ENCODE assay signal across 16 cellular contexts in genomic region chr6:8879334-8879733, GRCh38.
"Had no signal": no experiment of that assay in that cellular context is flagged by ENCODE, and none has a peak within 500 bp of the region (broad histone marks: within the 10 kb centered on the region; RNA-seq: fewer than 3 reads in every experiment).

No MANE protein-coding gene starts in this region.

- H3K9me3 Mint-ChIP-seq: activated CD4-positive, alpha-beta T cell treated with anti-CD3 and anti-CD28 coated beads, Interleukin-2, amount 10 ng/mL, durations not matched to agents 24 days and 14 days; activated naive CD4-positive, alpha-beta T cell treated with anti-CD3 and anti-CD28 coated beads, Interleukin-2, amount 10 ng/mL, durations not matched to agents 7 days and 5 days; mesothelial cell of epicardium had no signal

- H3K27ac ChIP-seq: left lung, neural progenitor cell, sigmoid colon had no signal

- H2AFZ ChIP-seq: neural progenitor cell had no signal

- H3K36me3 ChIP-seq: left lung, neural progenitor cell, sigmoid colon had no signal

- H3K4me1 ChIP-seq: left lung, neural progenitor cell, sigmoid colon had no signal

- ATAC-seq: left lung; naive thymus-derived CD8-positive, alpha-beta T cell; stimulated activated naive CD8-positive, alpha-beta T cell treated with anti-CD3 and anti-CD28 coated beads, Interleukin-15, Interleukin-2, amounts not matched to agents 100 U/mL and 50 U/mL, for 24 hours; T-helper 17 cell had no signal

- H3K9ac ChIP-seq: neural progenitor cell had no signal

- H3K4me2 ChIP-seq: neural progenitor cell, smooth muscle cell had no signal

- H3K9me3 ChIP-seq: left lung, sigmoid colon had no signal

- H3K27me3 ChIP-seq: left lung, neural progenitor cell, sigmoid colon had no signal

- H3K4me3 Mint-ChIP-seq: activated CD4-positive, alpha-beta memory T cell treated with anti-CD3 and anti-CD28 coated beads, Interleukin-2, amount 10 ng/mL, durations not matched to agents 7 days and 5 days; activated CD4-positive, alpha-beta T cell treated with anti-CD3 and anti-CD28 coated beads, Interleukin-2, amount 10 ng/mL, durations not matched to agents 24 days and 14 days; activated naive CD4-positive, alpha-beta T cell treated with anti-CD3 and anti-CD28 coated beads, Interleukin-2, amount 10 ng/mL, durations not matched to agents 7 days and 5 days; mesothelial cell of epicardium; naive thymus-derived CD8-positive, alpha-beta T cell; neural progenitor cell; T-helper 17 cell had no signal

- H3K27ac Mint-ChIP-seq: activated CD4-positive, alpha-beta memory T cell treated with anti-CD3 and anti-CD28 coated beads, Interleukin-2, amount 10 ng/mL, durations not matched to agents 7 days and 5 days; activated CD4-positive, alpha-beta T cell treated with anti-CD3 and anti-CD28 coated beads, Interleukin-2, amount 10 ng/mL, durations not matched to agents 24 days and 14 days; activated naive CD4-positive, alpha-beta T cell treated with anti-CD3 and anti-CD28 coated beads, Interleukin-2, amount 10 ng/mL, durations not matched to agents 7 days and 5 days; mesothelial cell of epicardium; naive thymus-derived CD8-positive, alpha-beta T cell; neural progenitor cell; T-helper 17 cell had no signal

- H3K36me3 Mint-ChIP-seq: activated naive CD4-positive, alpha-beta T cell treated with anti-CD3 and anti-CD28 coated beads, Interleukin-2, amount 10 ng/mL, durations not matched to agents 7 days and 5 days; mesothelial cell of epicardium; naive thymus-derived CD8-positive, alpha-beta T cell had no signal

- DNase-seq: activated CD4-positive, alpha-beta memory T cell treated with anti-CD3 and anti-CD28 coated beads, Interleukin-2, amount 10 ng/mL, durations not matched to agents 7 days and 5 days; activated CD4-positive, alpha-beta T cell treated with anti-CD3 and anti-CD28 coated beads, Interleukin-2, amount 10 ng/mL, durations not matched to agents 24 days and 14 days; activated effector memory CD4-positive, alpha-beta T cell treated with anti-CD3 and anti-CD28 coated beads, Interleukin-2, amount 50 U/mL, for 16 hours; activated naive CD4-positive, alpha-beta T cell treated with anti-CD3 and anti-CD28 coated beads, Interleukin-2, amount 10 ng/mL, durations not matched to agents 7 days and 5 days; hippocampal formation; kidney glomerular epithelial cell; left lung; naive thymus-derived CD8-positive, alpha-beta T cell; sigmoid colon; stimulated activated CD4-positive, alpha-beta T cell treated with anti-CD3 and anti-CD28 coated beads, Interleukin-15, amount 100 ng/mL, for 24 hours; stimulated activated naive CD8-positive, alpha-beta T cell treated with anti-CD3 and anti-CD28 coated beads, Interleukin-15, Interleukin-2, amounts not matched to agents 100 U/mL and 50 U/mL, for 24 hours; T-helper 17 cell had no signal

- H3K4me3 ChIP-seq: left lung, lung, neural progenitor cell, sigmoid colon, smooth muscle cell had no signal

- H3K27me3 Mint-ChIP-seq: activated CD4-positive, alpha-beta memory T cell treated with anti-CD3 and anti-CD28 coated beads, Interleukin-2, amount 10 ng/mL, durations not matched to agents 7 days and 5 days; activated CD4-positive, alpha-beta T cell treated with anti-CD3 and anti-CD28 coated beads, Interleukin-2, amount 10 ng/mL, durations not matched to agents 24 days and 14 days; activated naive CD4-positive, alpha-beta T cell treated with anti-CD3 and anti-CD28 coated beads, Interleukin-2, amount 10 ng/mL, durations not matched to agents 7 days and 5 days; T-helper 17 cell had no signal

- H3K4me1 Mint-ChIP-seq: activated CD4-positive, alpha-beta memory T cell treated with anti-CD3 and anti-CD28 coated beads, Interleukin-2, amount 10 ng/mL, durations not matched to agents 7 days and 5 days; activated CD4-positive, alpha-beta T cell treated with anti-CD3 and anti-CD28 coated beads, Interleukin-2, amount 10 ng/mL, durations not matched to agents 24 days and 14 days; activated naive CD4-positive, alpha-beta T cell treated with anti-CD3 and anti-CD28 coated beads, Interleukin-2, amount 10 ng/mL, durations not matched to agents 7 days and 5 days; mesothelial cell of epicardium; naive thymus-derived CD8-positive, alpha-beta T cell; neural progenitor cell; T-helper 17 cell had no signal
